Comparison of ENCODE assay signal across 16 cellular contexts in the genomic region with DNA sequence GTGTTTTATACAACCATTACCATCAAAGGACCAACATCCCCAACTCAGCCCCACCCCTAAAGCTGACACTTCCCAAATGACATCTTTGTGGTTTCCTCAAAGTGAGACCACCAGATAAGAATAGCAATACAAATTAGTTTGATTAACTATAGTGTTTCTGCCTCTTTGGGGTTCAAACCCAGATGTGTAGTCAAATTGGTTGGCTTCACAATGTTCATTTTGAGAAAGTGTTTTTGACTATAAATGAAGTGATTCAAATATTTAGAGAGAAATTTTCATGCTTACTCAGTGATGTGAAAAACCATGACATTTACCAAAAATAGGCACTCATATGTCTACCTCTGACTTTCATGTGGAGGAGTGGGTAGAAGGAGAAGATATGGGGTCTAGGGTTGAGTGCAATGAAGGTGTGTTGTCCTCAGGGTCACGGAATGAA.
DNase-seq lines count a peak whose midpoint lies in the region; ATAC-seq, FAIRE-seq and TF ChIP-seq lines count a peak whose summit lies in the region.
"Had no signal": no experiment of that assay in that cellular context is flagged by ENCODE, and none has a peak within 500 bp of the region (broad histone marks: within the 10 kb centered on the region; RNA-seq: fewer than 3 reads in every experiment).

No MANE protein-coding gene starts in this region.

- H3K27me3 ChIP-seq in neural progenitor cell: no peaks in the 10 kb centered on the region

- H3K36me3 Mint-ChIP-seq in stimulated activated naive CD8-positive, alpha-beta T cell treated with anti-CD3 and anti-CD28 coated beads, Interleukin-15, Interleukin-2, amounts not matched to agents 100 ng/mL and 50 ng/mL, for 24 hours (ENCODE audit: low read depth): peaks cover 2% of the 10 kb centered on the region
- H3K36me3 Mint-ChIP-seq in neural progenitor cell: peaks cover 9% of the 10 kb centered on the region

- no peak overlapping the region for H3K27ac ChIP-seq in neural progenitor cell
- H3K27ac ChIP-seq: GM23248, HL-60 had no signal

- peaks cover 44% of the 10 kb centered on the region for H3K4me1 Mint-ChIP-seq in stimulated activated naive CD8-positive, alpha-beta T cell treated with anti-CD3 and anti-CD28 coated beads, Interleukin-15, Interleukin-2, amounts not matched to agents 100 ng/mL and 50 ng/mL, for 24 hours (ENCODE audit: low read depth)
- peaks cover 13% of the 10 kb centered on the region for H3K4me1 Mint-ChIP-seq in neural progenitor cell

- H4K20me1 ChIP-seq in neural progenitor cell (ENCODE audit: low read depth): no peaks in the 10 kb centered on the region

- H3K27ac Mint-ChIP-seq in stimulated activated naive CD8-positive, alpha-beta T cell treated with anti-CD3 and anti-CD28 coated beads, Interleukin-15, Interleukin-2, amounts not matched to agents 100 ng/mL and 50 ng/mL, for 24 hours: peak overlapping the region; percentile 85
- no peak overlapping the region for H3K27ac Mint-ChIP-seq in neural progenitor cell

- H3F3A ChIP-seq in neural progenitor cell (ENCODE audit: low read depth): no peaks in the 10 kb centered on the region

- no peaks in the 10 kb centered on the region for H3K9me3 ChIP-seq in neural progenitor cell (ENCODE audit: low read depth)

- H3K27me3 Mint-ChIP-seq in stimulated activated naive CD8-positive, alpha-beta T cell treated with anti-CD3 and anti-CD28 coated beads, Interleukin-15, Interleukin-2, amounts not matched to agents 100 ng/mL and 50 ng/mL, for 24 hours: peaks cover 12% of the 10 kb centered on the region
- H3K27me3 Mint-ChIP-seq in neural progenitor cell (ENCODE audit: insufficient read depth, low read depth): no peaks in the 10 kb centered on the region

- no peak overlapping the region for H3K4me2 ChIP-seq in neural progenitor cell

- H3K79me2 ChIP-seq in neural progenitor cell (ENCODE audit: low read depth): no peaks in the 10 kb centered on the region

- no peak overlapping the region for H2AFZ ChIP-seq in neural progenitor cell (replicated peaks)
- H2AFZ ChIP-seq: GM23248 had no signal

- H3K36me3 ChIP-seq in neural progenitor cell: no peaks in the 10 kb centered on the region

- no peak for FAIRE-seq in HTR-8/SVneo (lab: Jason Lieb, UNC)
- FAIRE-seq: keratinocyte had no signal

- H3K9ac ChIP-seq in neural progenitor cell: no peak overlapping the region
- H3K9ac ChIP-seq: GM23248 had no signal

- peaks cover 2% of the 10 kb centered on the region for H3K9me3 Mint-ChIP-seq in stimulated activated naive CD8-positive, alpha-beta T cell treated with anti-CD3 and anti-CD28 coated beads, Interleukin-15, Interleukin-2, amounts not matched to agents 100 ng/mL and 50 ng/mL, for 24 hours
- peaks cover 9% of the 10 kb centered on the region for H3K9me3 Mint-ChIP-seq in neural progenitor cell

- DNase-seq in stimulated activated CD4-positive, alpha-beta T cell treated with anti-CD3 and anti-CD28 coated beads, Interleukin-15, amount 100 ng/mL, for 24 hours: peak; percentile 14
- DNase-seq in stimulated activated CD4-positive, alpha-beta T cell treated with anti-CD3 and anti-CD28 coated beads, Interleukin-2, amount 100 ng/mL, for 24 hours: no peak
- DNase-seq in neural progenitor cell (ENCODE audit: low spot score) (no peak), NCI-H526 treated with DMSO at 0.1 percent for 48 hours (lab: John Stamatoyannopoulos, UW) (no peak), HTR-8/SVneo (ENCODE audit: insufficient read length, low spot score) (no peak)
- DNase-seq: activated CD4-positive, alpha-beta T cell treated with anti-CD3 and anti-CD28 coated beads for 1 hour; activated gamma-delta T cell treated with Interleukin-2 at 50 U/mL for 16 hours; DMS53; GM23248; stimulated activated CD4-positive, alpha-beta T cell treated with anti-CD3 and anti-CD28 coated beads, Interleukin-2, amount 100 ng/mL, for 48 hours; stimulated activated naive CD4-positive, alpha-beta T cell treated with Interleukin-2 at 50 U/mL for 16 hours had no signal

- H3K4me3 Mint-ChIP-seq in stimulated activated naive CD8-positive, alpha-beta T cell treated with anti-CD3 and anti-CD28 coated beads, Interleukin-15, Interleukin-2, amounts not matched to agents 100 ng/mL and 50 ng/mL, for 24 hours: peak overlapping the region; percentile 23
- no peak overlapping the region for H3K4me3 Mint-ChIP-seq in neural progenitor cell

- peaks cover 4% of the 10 kb centered on the region for H3K4me1 ChIP-seq in neural progenitor cell

- ATAC-seq in GM21723 (IDR thresholded peaks at IDR 0.05; ENCODE audit: unreplicated experiment): peak; percentile 46
- ATAC-seq in HG03378 (IDR thresholded peaks at IDR 0.05; ENCODE audit: unreplicated experiment): peak; percentile 62

- no peak for TF ChIP-seq CTCF in neural progenitor cell (IDR thresholded peaks at IDR 0.05)

- H3K4me3 ChIP-seq in neural progenitor cell: no peak overlapping the region
- H3K4me3 ChIP-seq: GM23248 had no signal
